Comparison of ENCODE assay signal across 8 cellular contexts in the genomic region with DNA sequence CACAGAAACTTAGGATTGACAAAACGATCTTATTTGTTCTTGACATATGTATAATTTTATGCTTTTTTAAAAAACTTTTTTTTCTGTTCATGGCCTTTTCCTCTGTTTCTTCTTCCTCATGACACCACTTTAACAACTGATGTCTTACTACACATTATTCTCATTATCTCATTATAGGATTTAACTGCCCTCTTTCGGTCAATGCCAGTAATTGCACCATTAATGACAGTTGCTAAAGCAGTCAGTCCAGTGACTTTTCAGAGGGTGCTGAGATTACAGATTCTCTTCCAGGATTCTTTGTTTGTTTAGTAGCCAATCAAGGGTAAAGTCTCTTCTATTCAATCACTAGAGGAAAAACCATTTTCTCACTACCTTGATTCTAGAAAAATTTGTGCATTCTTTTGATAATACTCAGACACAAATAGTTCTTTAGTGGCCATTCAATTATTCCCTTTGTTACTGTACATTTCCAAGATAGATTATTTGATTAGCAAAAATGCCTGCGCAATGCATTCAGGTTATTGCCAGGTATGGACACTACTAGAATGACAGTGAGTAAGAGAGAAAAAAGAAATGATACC. TPM values are rescaled to one million over a fixed set of nuclear protein-coding genes. Genes with fewer than 3 reads are reported as not detected.
DNase-seq lines count a peak whose midpoint lies in the region; ATAC-seq, FAIRE-seq and TF ChIP-seq lines count a peak whose summit lies in the region.

No MANE protein-coding gene starts in this region.

- H3K27me3 ChIP-seq in dorsolateral prefrontal cortex, result no peaks in the 10 kb centered on the region

- H2AFZ ChIP-seq in OCI-LY7 (ENCODE audit: low read length), result no peak overlapping the region

- no TSS peak for BruUV-seq in OCI-LY7 (replicated peaks; lab: Mats Ljungman, UMichigan)

- H3K27ac ChIP-seq in OCI-LY7 (ENCODE audit: low read depth, low read length, poor library complexity, severe bottlenecking) (no peak overlapping the region), dorsolateral prefrontal cortex (no peak overlapping the region)

- H3K79me2 ChIP-seq in OCI-LY7 (ENCODE audit: insufficient read depth, low read depth, low read length), result no peaks in the 10 kb centered on the region

- CTCF ChIA-PET in OCI-LY7 (lab: Charles Lee; ENCODE audit: unreplicated experiment), result interaction anchor here (1.1 kb wide), 2 partner anchors 10 to 179 kb away, joined by 3 to 5 read pairs; no protein-coding TSS in a partner anchor

- no peaks in the 10 kb centered on the region for H3K27me3 Mint-ChIP-seq in memory B cell

- H3K9me3 Mint-ChIP-seq in memory B cell, result no peaks in the 10 kb centered on the region

- TF ChIP-seq CTCF in OCI-LY7 (conservative IDR thresholded peaks at IDR 0.05; ENCODE audit: low read length), result peak; percentile 96
- TF ChIP-seq CTCF in dorsolateral prefrontal cortex (IDR thresholded peaks at IDR 0.05 in 54 of 56, conservative IDR thresholded peaks at IDR 0.05 in 2 of 56; ENCODE audit: low read depth in 1 of 56, partially characterized antibody in 56 of 56), result peak; percentile 52 to 86 (median 76)

- intact Hi-C loops in OCI-LY7 (cut with micrococcal nuclease; ENCODE audit: unreplicated experiment), result loop anchor here (1.0 to 5.0 kb wide), 5 partner anchors 89 to 497 kb away; a partner anchor contains a TSS
- intact Hi-C loops in dorsolateral prefrontal cortex (cut with DNase I), result loop anchor here in 1 of 2 donors (5.0 to 10.0 kb wide), 3 partner anchors 85 to 357 kb away; no protein-coding TSS in a partner anchor

- H3K4me3 ChIP-seq in OCI-LY7 (ENCODE audit: low read depth, low read length, poor library complexity, severe bottlenecking), result no peak overlapping the region
- H3K4me3 ChIP-seq in dorsolateral prefrontal cortex, result no peak overlapping the region

- peaks cover 3% of the 10 kb centered on the region; the same call in 1 of the 2 replicates for H4K20me1 ChIP-seq in OCI-LY7 (ENCODE audit: insufficient read depth, low read length)

- no peak overlapping the region for H3K4me3 Mint-ChIP-seq in memory B cell

- POLR2A ChIA-PET in OCI-LY7 (lab: Charles Lee), result interaction anchor here (0.7 to 0.9 kb wide), 2 partner anchors 18 to 441 kb away, joined by 3 to 4 read pairs; no protein-coding TSS in a partner anchor

- ATAC-seq in memory B cell (ENCODE audit: low read depth) (peak; percentile 70), GM19328 (IDR thresholded peaks at IDR 0.05; ENCODE audit: unreplicated experiment) (no peak), GM18498 (IDR thresholded peaks at IDR 0.05; ENCODE audit: unreplicated experiment) (no peak)

- no peaks in the 10 kb centered on the region for H3K9me2 ChIP-seq in OCI-LY7 (ENCODE audit: insufficient read depth, low read length)

- H3K4me1 ChIP-seq in OCI-LY7 (ENCODE audit: insufficient read depth, low read length, poor library complexity, severe bottlenecking), result no peaks in the 10 kb centered on the region

- no peak for FAIRE-seq in HTR-8/SVneo (lab: Jason Lieb, UNC)

- no peaks in the 10 kb centered on the region for H3K36me3 ChIP-seq in OCI-LY7 (ENCODE audit: insufficient read depth, low read length)

- H3K9me3 ChIP-seq in OCI-LY7 (ENCODE audit: low read length), result no peaks in the 10 kb centered on the region

- DNase-seq in SIG-M5 treated with dmso at 0.1 percent for 504 hours (lab: John Stamatoyannopoulos, UW; ENCODE audit: unreplicated experiment) (peak; percentile 65), SIG-M5 (lab: John Stamatoyannopoulos, UW) (no peak), HTR-8/SVneo (ENCODE audit: insufficient read length, low spot score) (peak; percentile 62), OCI-LY7 (ENCODE audit: low spot score) (peak; percentile 68), dorsolateral prefrontal cortex (no peak), memory B cell (ENCODE audit: low spot score in 2 of 2) (peak in 1 of 2 donors; percentile 20)

- H3K27ac Mint-ChIP-seq in memory B cell, result no peak overlapping the region

- H3K36me3 Mint-ChIP-seq in memory B cell, result no peaks in the 10 kb centered on the region

- H3K4me2 ChIP-seq in OCI-LY7 (ENCODE audit: low read length), result no peak overlapping the region

- H3K4me1 Mint-ChIP-seq in memory B cell, result no peaks in the 10 kb centered on the region

RNA-seq across cellular contexts. Expression of a gene that starts 50.1 kb away (rescaled TPM):
- total RNA-seq in OCI-LY7 (2014; rRNA removed; shearing (Covaris generic)), result 4.6 and 4.9 TPM in 2 replicates
- total RNA-seq in OCI-LY7 (2022) (8.2 and 12.5 TPM in 2 replicates), dorsolateral prefrontal cortex (10 to 100 TPM in 55 of 120 experiments, 1 to 10 TPM in 65; 4.1 to 22.4 (median 9.6) TPM)

Comparison
In these comparisons a context has a peak if more than half of its experiments do, and no peak if none do; other contexts are left out.
1. DNase-seq: peak in SIG-M5 treated with dmso at 0.1 percent for 504 hours (single experiment), HTR-8/SVneo (single experiment) and OCI-LY7 (single experiment); none in SIG-M5 (single experiment) and dorsolateral prefrontal cortex (0 of 10).